9 cellular contexts compared by ENCODE assay signal in the genomic region with DNA sequence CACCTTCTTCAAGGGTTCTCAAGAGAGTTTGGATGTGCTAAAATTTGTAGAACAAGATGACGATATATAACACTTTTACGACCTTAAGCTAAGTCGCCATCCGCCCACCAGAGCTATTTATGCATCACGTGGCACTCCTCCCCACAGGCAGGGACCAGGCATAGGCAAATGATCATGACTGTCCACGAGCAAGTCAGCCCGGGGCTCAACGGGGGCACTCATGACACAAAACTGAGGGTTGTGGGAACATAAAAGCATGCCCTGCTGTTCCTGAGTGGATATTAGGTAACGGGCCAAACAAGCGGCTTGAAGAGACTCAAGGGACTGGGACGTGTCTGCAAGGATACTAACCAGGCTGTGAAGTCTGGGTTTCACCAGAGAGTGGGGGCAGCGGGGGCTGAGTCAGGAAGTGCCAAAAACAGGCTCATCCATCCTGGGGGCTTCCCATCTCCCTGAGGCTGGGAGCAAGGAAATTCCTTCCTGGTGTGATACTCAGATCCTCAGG. TPM values are rescaled to one million over a fixed set of nuclear protein-coding genes. Genes with fewer than 3 reads are reported as not detected.
DNase-seq lines count a peak whose midpoint lies in the region; ATAC-seq and TF ChIP-seq lines count a peak whose summit lies in the region.
"Had no signal": no experiment of that assay in that cellular context is flagged by ENCODE, and none has a peak within 500 bp of the region (broad histone marks: within the 10 kb centered on the region; RNA-seq: fewer than 3 reads in every experiment).

No MANE protein-coding gene starts in this region.

- 22 to 37% (median 27%) methylated on average over 12 of the region's 12 CpGs for WGBS in heart left ventricle, 4 donors

- peaks cover 21% of the 10 kb centered on the region for H3K27me3 ChIP-seq in BJ (ENCODE audit: control insufficient read depth, insufficient read depth, low read length)
- no peaks in the 10 kb centered on the region for H3K27me3 ChIP-seq in RWPE2 (ENCODE audit: insufficient read depth, poor library complexity, severe bottlenecking)
- no peaks in the 10 kb centered on the region for H3K27me3 ChIP-seq in heart left ventricle
- no peaks in the 10 kb centered on the region for H3K27me3 ChIP-seq in rectal smooth muscle tissue (ENCODE audit: control insufficient read depth, insufficient read depth, low read length)

- POLR2A ChIA-PET in BJ (lab: Charles Lee), result no interaction called here

- H3K4me3 ChIP-seq in BJ (ENCODE audit: low read depth, low read length) (peak overlapping the region; percentile 5; the same call in 1 of the 2 replicates), RWPE2 (ENCODE audit: severe bottlenecking) (no peak overlapping the region), heart left ventricle (peak overlapping the region in 8 of 12 donors; percentile 8 to 47 (median 30)), rectal smooth muscle tissue (ENCODE audit: low read length) (peak overlapping the region; percentile 15)

- H3K4me1 ChIP-seq in RWPE2 (ENCODE audit: insufficient read depth, poor library complexity, severe bottlenecking), result peaks cover 10% of the 10 kb centered on the region
- peaks cover 0 to 19% (median 14%) of the 10 kb centered on the region in 12 donors for H3K4me1 ChIP-seq in heart left ventricle
- H3K4me1 ChIP-seq in rectal smooth muscle tissue (ENCODE audit: control insufficient read depth, insufficient read depth, low read length), result peaks cover 29% of the 10 kb centered on the region

- intact Hi-C loops in heart left ventricle (cut with DNase I), result loop anchor here in 1 of 10 donors (2.0 kb wide), 1 partner anchor 20 kb away; no protein-coding TSS in a partner anchor

- H3K9me3 ChIP-seq in RWPE2 (ENCODE audit: severe bottlenecking) (no peaks in the 10 kb centered on the region), heart left ventricle (no peaks in the 10 kb centered on the region)

- 0 out of 3 replicates have a peak, but pooled peaks have one; percentile 6 for ATAC-seq in RWPE2 (ENCODE audit: low read depth)
- ATAC-seq in heart left ventricle, result peak in 3 of 4 donors; percentile 25 to 53 (median 27)
- ATAC-seq in HG02973 (IDR thresholded peaks at IDR 0.05; ENCODE audit: unreplicated experiment), result no peak
- ATAC-seq in GM18505 (IDR thresholded peaks at IDR 0.05; ENCODE audit: unreplicated experiment), result no peak

- H3K36me3 ChIP-seq in BJ (ENCODE audit: control insufficient read depth, insufficient read depth, low read length) (no peaks in the 10 kb centered on the region), RWPE2 (ENCODE audit: low read depth) (no peaks in the 10 kb centered on the region), heart left ventricle (no peaks in the 10 kb centered on the region), rectal smooth muscle tissue (ENCODE audit: control insufficient read depth, insufficient read depth, low read length) (no peaks in the 10 kb centered on the region)

- no peak for TF ChIP-seq POLR2A in heart left ventricle (IDR thresholded peaks at IDR 0.05)
- no peak for TF ChIP-seq POLR2A in GM18505 (IDR thresholded peaks at IDR 0.05; ENCODE audit: borderline replicate concordance, extremely low read depth, insufficient read depth, insufficient read length)

- no peak overlapping the region for H3K27ac ChIP-seq in RWPE2 (ENCODE audit: poor library complexity, severe bottlenecking)
- H3K27ac ChIP-seq in heart left ventricle, result peak overlapping the region in 7 of 12 donors; percentile 17 to 82 (median 34)
- H3K27ac ChIP-seq in rectal smooth muscle tissue (ENCODE audit: low read depth, low read length), result peak overlapping the region; percentile 92
- H3K27ac ChIP-seq: KMS-11 had no signal

- CTCF ChIA-PET in BJ (lab: Yijun Ruan, JAX), result interaction anchor here (0.8 to 2.8 kb wide), 10 partner anchors 9 to 117 kb away, joined by 3 to 14 read pairs (median 4); partner anchors contain the start of gene ANKRD39

- DNase-seq in BJ (ENCODE audit: low read depth) (no peak), RWPE2 (ENCODE audit: low spot score) (no peak), heart left ventricle (peak in 1 of 5 donors; percentile 49), LoVo (ENCODE audit: low spot score) (no peak), HuH-7.5 (ENCODE audit: low spot score) (no peak)

- no peak overlapping the region for H3K9ac ChIP-seq in rectal smooth muscle tissue (ENCODE audit: low read length)
- H3K9ac ChIP-seq: KMS-11 had no signal

- TF ChIP-seq CTCF in BJ (IDR thresholded peaks at IDR 0.05; ENCODE audit: insufficient read depth, low read depth, low read length) (no peak), RWPE2 (IDR thresholded peaks at IDR 0.05; ENCODE audit: poor library complexity, severe bottlenecking) (peak; percentile 1), heart left ventricle (IDR thresholded peaks at IDR 0.05) (no peak)

RNA-seq across cellular contexts. Expression of gene FAM178B, which starts 58.1 kb away (rescaled TPM):
- polyA plus RNA-seq in BJ (2011; rRNA removed) (not detected in 2 replicates), heart left ventricle (under 1 TPM; 0.14 to 0.50 TPM)
- not detected in 2 replicates for polyA minus RNA-seq in BJ (2011; rRNA and poly(A)+ RNA removed)
- total RNA-seq in heart left ventricle, result under 1 TPM in 4 of 9 donors, not detected in 5; 0.26 to 0.71 (median 0.50) TPM

RNA-seq across cellular contexts. Expression of gene SEMA4C, which starts 58.4 kb away (rescaled TPM):
- polyA plus RNA-seq in BJ (2011; rRNA removed) (16.4 and 29.7 TPM in 2 replicates), heart left ventricle (10 to 100 TPM; 11.7 to 17.0 TPM)
- 20.4 and 24.4 TPM in 2 replicates for polyA minus RNA-seq in BJ (2011; rRNA and poly(A)+ RNA removed)
- total RNA-seq in heart left ventricle, result 10 to 100 TPM; 15.6 to 29.6 (median 22.0) TPM

Comparison
In these comparisons a context has a peak if more than half of its experiments do, and no peak if none do; other contexts are left out.
1. ATAC-seq: peak in RWPE2 (single experiment) and heart left ventricle (3 of 4); none in HG02973 (single experiment) and GM18505 (single experiment).